ENCODE assay signal across 1 cellular context in genomic region chr5:178143901-178144300, GRCh38.
TF ChIP-seq lines count a peak whose summit lies in the region.

No MANE protein-coding gene starts in this region.

TF ChIP-seq in HEK293, 187 proteins besides CTCF, POLR2A, EP300 and RAD21 (continued from another document):
- 0 out of 2 replicates have a peak, but pooled peaks have one; percentile 35 for TF ChIP-seq ZBTB44 (tag by site-specific recombination; IDR thresholded peaks at IDR 0.05)
- TF ChIP-seq ZNF621 (tag by site-specific recombination; IDR thresholded peaks at IDR 0.05) = no peak
- TF ChIP-seq ZNF558 (tag by site-specific recombination; IDR thresholded peaks at IDR 0.05) = no peak
- peak; percentile 91 for TF ChIP-seq GLIS1 (tag by site-specific recombination; IDR thresholded peaks at IDR 0.05)
- TF ChIP-seq GLI2 (tag by site-specific recombination; IDR thresholded peaks at IDR 0.05; ENCODE audit: borderline replicate concordance, low read depth) = no peak
